24 cellular contexts compared by ENCODE assay signal in the genomic region with DNA sequence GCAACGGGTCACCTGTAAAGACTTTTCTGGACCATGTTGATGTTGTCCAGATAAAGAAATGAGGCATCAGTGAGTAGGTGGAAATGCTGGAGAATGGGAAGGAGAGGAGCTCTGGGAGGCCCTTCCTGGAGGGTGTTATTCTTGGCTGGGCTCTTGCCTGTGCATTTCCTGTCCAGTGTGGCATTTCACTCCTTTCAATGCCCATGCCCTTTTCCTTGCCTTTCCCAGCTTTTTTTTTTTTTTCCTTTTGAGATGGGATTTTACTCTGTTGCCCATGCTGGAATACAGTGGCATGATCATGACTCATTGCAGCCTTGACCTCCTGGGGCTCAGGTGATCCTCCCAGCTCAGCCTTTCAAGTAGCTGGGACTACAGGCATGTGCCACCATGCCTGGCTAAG. TPM values are rescaled to one million over a fixed set of nuclear protein-coding genes. Genes with fewer than 3 reads are reported as not detected.
DNase-seq lines count a peak whose midpoint lies in the region; ATAC-seq and TF ChIP-seq lines count a peak whose summit lies in the region.
"Had no signal": no experiment of that assay in that cellular context is flagged by ENCODE, and none has a peak within 500 bp of the region (broad histone marks: within the 10 kb centered on the region; RNA-seq: fewer than 3 reads in every experiment).

No MANE protein-coding gene starts in this region.

- H3K36me3 Mint-ChIP-seq in H9 (ENCODE audit: insufficient read depth in 1 of 3, low read depth in 3 of 3) = peaks cover 0 to 9% (median 8%) of the 10 kb centered on the region in 3 experiments; a peak in 6 of 7 replicates

- peaks cover 5% of the 10 kb centered on the region; the same call in 1 of the 2 replicates for H3K79me2 ChIP-seq in H9 (ENCODE audit: insufficient read depth, low read length)

- no peak for ATAC-seq in GM18520 (IDR thresholded peaks at IDR 0.05; ENCODE audit: unreplicated experiment)

- no peak overlapping the region for H2BK12ac ChIP-seq in H9 (ENCODE audit: insufficient read length, low read depth, low read length)

- no peak overlapping the region for H2AFZ ChIP-seq in H9 (ENCODE audit: low read length)
- H2AFZ ChIP-seq: hepatocyte had no signal

- TF ChIP-seq CTCF in H9 (conservative IDR thresholded peaks at IDR 0.05) = no peak

- DNase-seq in A172 (ENCODE audit: low spot score) = peak; percentile 95
- peak; percentile 96 for DNase-seq in HT1080 (ENCODE audit: low read depth)
- peak; percentile 16 for DNase-seq in SW480 (ENCODE audit: low spot score)
- peak; percentile 33 for DNase-seq in glomerular visceral epithelial cell (ENCODE audit: extremely low spot score)
- no peak for DNase-seq in H9
- no peak for DNase-seq in NCI-H2227 (lab: John Stamatoyannopoulos, UW; ENCODE audit: unreplicated experiment)
- DNase-seq in NCI-H446 (lab: John Stamatoyannopoulos, UW) = no peak
- DNase-seq: activated CD4-positive, alpha-beta T cell treated with anti-CD3 and anti-CD28 coated beads, Interleukin-2, amount 10 ng/mL, durations not matched to agents 24 days and 14 days; cortex of kidney; GF-D8; GOT3; KG1; NCI-H1048; NCI-H2029 treated with DMSO at 0.1 percent for 48 hours; NCI-H510A; SHP77; spleen; stimulated activated CD4-positive, alpha-beta T cell treated with anti-CD3 and anti-CD28 coated beads, Interleukin-4, amount 100 ng/mL, for 4 hours; upper lobe of left lung had no signal

- H3K56ac ChIP-seq in H9 (ENCODE audit: insufficient read length, low read depth, low read length) = no peak overlapping the region

- no peaks in the 10 kb centered on the region for H4K20me1 ChIP-seq in H9 (ENCODE audit: control insufficient read depth, insufficient read depth, insufficient read length)
- H4K20me1 ChIP-seq: BLaER1 had no signal

- peaks cover 4% of the 10 kb centered on the region; the same call in 1 of the 2 replicates for H3K4me1 ChIP-seq in H9 (ENCODE audit: insufficient read depth, low read length)
- H3K4me1 ChIP-seq: BLaER1, spleen, upper lobe of left lung had no signal

- no peak overlapping the region for H2BK15ac ChIP-seq in H9 (ENCODE audit: low read depth, low read length)

- H3K27ac ChIP-seq in H9 (ENCODE audit: insufficient read length, low read depth, low read length) = no peak overlapping the region
- H3K27ac ChIP-seq: BLaER1, hepatocyte, spleen, upper lobe of left lung had no signal

- H3K4ac ChIP-seq in H9 (ENCODE audit: low read depth, low read length) = no peak overlapping the region

- no peak overlapping the region for H3K9ac ChIP-seq in H9 (ENCODE audit: extremely low read depth, insufficient read length, low read length)
- H3K9ac ChIP-seq: BLaER1 had no signal

- WGBS in H9 (ENCODE audit: extremely low coverage, insufficient read length, low lambda C conversion rate) = no CpG with 5 or more reads among the region's 1 CpG

- H2BK120ac ChIP-seq in H9 (ENCODE audit: low read depth, low read length, poor library complexity, severe bottlenecking) = no peak overlapping the region

- no peak overlapping the region for H2BK5ac ChIP-seq in H9 (ENCODE audit: insufficient read length, low read length)

- peaks cover 27 to 29% of the 10 kb centered on the region in 2 experiments for H3K4me1 Mint-ChIP-seq in H9
- H3K4me1 Mint-ChIP-seq: activated CD4-positive, alpha-beta T cell treated with anti-CD3 and anti-CD28 coated beads, Interleukin-2, amount 10 ng/mL, durations not matched to agents 24 days and 14 days had no signal

- no peak overlapping the region for H4K5ac ChIP-seq in H9 (ENCODE audit: insufficient read length, low read depth, low read length)

- H3K9me3 ChIP-seq in H9 (ENCODE audit: control insufficient read depth, low read depth, low read length) = no peaks in the 10 kb centered on the region
- H3K9me3 ChIP-seq: upper lobe of left lung had no signal

- H3K27ac Mint-ChIP-seq in H9 = no peak overlapping the region
- H3K27ac Mint-ChIP-seq: activated CD4-positive, alpha-beta T cell treated with anti-CD3 and anti-CD28 coated beads, Interleukin-2, amount 10 ng/mL, durations not matched to agents 24 days and 14 days; activated T-helper 2 cell treated with anti-CD3 and anti-CD28 coated beads, Interferon-gamma antibody, Interleukin-2, Interleukin-4, amounts not matched to agents 10 μg/mL and 5 μg/mL and 100 μg/mL, durations not matched to agents 14 hours and 24 hours and 36 hours had no signal

- H3K23me2 ChIP-seq in H9 (ENCODE audit: insufficient read length, low read depth, low read length, poor library complexity, severe bottlenecking) = no peaks in the 10 kb centered on the region

- H2BK20ac ChIP-seq in H9 (ENCODE audit: low read depth, low read length, poor library complexity, severe bottlenecking) = no peak overlapping the region

- H3K4me2 ChIP-seq in H9 (ENCODE audit: insufficient read depth, insufficient read length, low read length) = no peak overlapping the region
- H3K4me2 ChIP-seq: BLaER1, hepatocyte had no signal

- H3K9me3 Mint-ChIP-seq in H9 = peaks cover 0 to 2% of the 10 kb centered on the region in 2 experiments; a peak in 1 of 5 replicates
- H3K9me3 Mint-ChIP-seq: activated CD4-positive, alpha-beta T cell treated with anti-CD3 and anti-CD28 coated beads, Interleukin-2, amount 10 ng/mL, durations not matched to agents 24 days and 14 days; activated T-helper 2 cell treated with anti-CD3 and anti-CD28 coated beads, Interferon-gamma antibody, Interleukin-2, Interleukin-4, amounts not matched to agents 10 μg/mL and 5 μg/mL and 100 μg/mL, durations not matched to agents 14 hours and 24 hours and 36 hours had no signal

- H3K27me3 ChIP-seq in H9 (ENCODE audit: insufficient read depth, low read length) = no peaks in the 10 kb centered on the region
- H3K27me3 ChIP-seq: BLaER1, hepatocyte, upper lobe of left lung had no signal

- H3K18ac ChIP-seq in H9 (ENCODE audit: insufficient read length, low read depth, low read length) = no peak overlapping the region

- no peaks in the 10 kb centered on the region; the same call in 1 of the 2 replicates for H3K27me3 Mint-ChIP-seq in H9 (ENCODE audit: low read depth)

- H3K4me3 Mint-ChIP-seq in H9 = no peak overlapping the region
- H3K4me3 Mint-ChIP-seq: activated CD4-positive, alpha-beta T cell treated with anti-CD3 and anti-CD28 coated beads, Interleukin-2, amount 10 ng/mL, durations not matched to agents 24 days and 14 days had no signal

- no peak overlapping the region for H3T11ph ChIP-seq in H9 (ENCODE audit: low read length)

- peaks cover 4% of the 10 kb centered on the region for H3K79me1 ChIP-seq in H9 (ENCODE audit: insufficient read depth, low read depth, low read length, poor library complexity, severe bottlenecking)

- H3K14ac ChIP-seq in H9 (ENCODE audit: insufficient read depth, low read length) = no peak overlapping the region

- H2AK5ac ChIP-seq in H9 (ENCODE audit: insufficient read length, low read length) = no peak overlapping the region

- H3K23ac ChIP-seq in H9 (ENCODE audit: insufficient read length, low read depth, low read length) = no peak overlapping the region

- H4K8ac ChIP-seq in H9 (replicated peaks; ENCODE audit: insufficient read length, low read depth, low read length) = no peak overlapping the region

- H4K91ac ChIP-seq in H9 (ENCODE audit: insufficient read length, low read depth, low read length) = no peak overlapping the region

RNA-seq across cellular contexts. Expression of a gene that starts 11.8 kb away (rescaled TPM):
- 1.2 and 2.4 TPM in 2 replicates for total RNA-seq in A172 (2014; rRNA removed; shearing (Covaris generic))
- total RNA-seq in HT1080 (2014; rRNA removed; shearing (Covaris generic)) = 0.37 and 1.8 TPM in 2 replicates
- polyA plus RNA-seq in HT1080 (2015; cell fraction: cytosol; rRNA removed) = 1.0 and 1.2 TPM in 2 replicates
- polyA plus RNA-seq in HT1080 (2015; cell fraction: nucleus; rRNA removed) = 2.3 and 2.8 TPM in 2 replicates
- total RNA-seq in H9 (2021) = 8.1 and 8.4 TPM in 2 replicates
- total RNA-seq: activated CD4-positive, alpha-beta T cell treated with anti-CD3 and anti-CD28 coated beads, Interleukin-2, amount 10 ng/mL, durations not matched to agents 24 days and 14 days; activated T-helper 2 cell treated with anti-CD3 and anti-CD28 coated beads, Interferon-gamma antibody, Interleukin-2, Interleukin-4, amounts not matched to agents 10 μg/mL and 5 μg/mL and 100 μg/mL, durations not matched to agents 14 hours and 24 hours and 36 hours had no signal

RNA-seq across cellular contexts. Expression of a gene that starts 57.6 kb away (rescaled TPM):
- 1.9 and 2.3 TPM in 2 replicates for total RNA-seq in A172 (2014; rRNA removed; shearing (Covaris generic))
- 1.1 and 2.2 TPM in 2 replicates for total RNA-seq in HT1080 (2014; rRNA removed; shearing (Covaris generic))
- 0.29 and 0.35 TPM in 2 replicates for polyA plus RNA-seq in HT1080 (2015; cell fraction: cytosol; rRNA removed)
- 1.2 and 1.8 TPM in 2 replicates for polyA plus RNA-seq in HT1080 (2015; cell fraction: nucleus; rRNA removed)
- total RNA-seq in H9 (2021) = 1.3 and 1.4 TPM in 2 replicates
- total RNA-seq: activated CD4-positive, alpha-beta T cell treated with anti-CD3 and anti-CD28 coated beads, Interleukin-2, amount 10 ng/mL, durations not matched to agents 24 days and 14 days; activated T-helper 2 cell treated with anti-CD3 and anti-CD28 coated beads, Interferon-gamma antibody, Interleukin-2, Interleukin-4, amounts not matched to agents 10 μg/mL and 5 μg/mL and 100 μg/mL, durations not matched to agents 14 hours and 24 hours and 36 hours; lung microvascular endothelial cell had no signal

Comparison
In these comparisons a context has a peak if more than half of its experiments do, and no peak if none do; other contexts are left out.
1. DNase-seq: peak in A172 (single experiment), HT1080 (single experiment), SW480 (single experiment) and glomerular visceral epithelial cell (single experiment); none in H9 (single experiment), NCI-H2227 (single experiment) and NCI-H446 (0 of 2).